ENCODE assay signal across 22 cellular contexts in genomic region chr7:131800008-131800407, GRCh38.
DNase-seq lines count a peak whose midpoint lies in the region; ATAC-seq and TF ChIP-seq lines count a peak whose summit lies in the region.
"Had no signal": no experiment of that assay in that cellular context is flagged by ENCODE, and none has a peak within 500 bp of the region (broad histone marks: within the 10 kb centered on the region; RNA-seq: fewer than 3 reads in every experiment).

No MANE protein-coding gene starts in this region.

- H3K79me2 ChIP-seq in GM23338 (replicated peaks; ENCODE audit: insufficient read depth) (no peaks in the 10 kb centered on the region), mammary epithelial cell (ENCODE audit: insufficient read depth, low read length) (no peaks in the 10 kb centered on the region)

- H3K9me3 ChIP-seq in endodermal cell (ENCODE audit: control insufficient read depth, low read length) (no peaks in the 10 kb centered on the region), mammary epithelial cell (replicated peaks; ENCODE audit: insufficient read depth, low read length) (no peaks in the 10 kb centered on the region)
- H3K9me3 ChIP-seq: A549 had no signal

- H3K27me3 ChIP-seq in GM23338 (ENCODE audit: insufficient read depth) (no peaks in the 10 kb centered on the region), endodermal cell (ENCODE audit: control insufficient read depth, insufficient read depth, low read length, poor library complexity, severe bottlenecking) (no peaks in the 10 kb centered on the region), mammary epithelial cell (ENCODE audit: insufficient read depth, low read length) (peaks cover 2% of the 10 kb centered on the region)

- DNase-seq in GM23338 (ENCODE audit: low spot score): no peak
- peak; percentile 73 for DNase-seq in NCI-H2171 treated with DMSO at 0.1 percent for 48 hours (lab: John Stamatoyannopoulos, UW)
- peak; percentile 54 for DNase-seq in endodermal cell
- no peak for DNase-seq in progenitor cell of endocrine pancreas (ENCODE audit: low spot score, unreplicated experiment)
- DNase-seq in HFFc6: no peak
- DNase-seq in mammary epithelial cell: no peak
- no peak for DNase-seq in left colon
- DNase-seq: 8988T; ACHN; AML-193; C1 segment of cervical spinal cord; Calu3; CD4-positive, alpha-beta memory T cell; COR-L47; DMS79; EL; GDM1; GM23248; H9 had no signal

- peak overlapping the region; percentile 36 for H3K9ac ChIP-seq in endodermal cell (ENCODE audit: extremely low read depth, low read length, poor library complexity, severe bottlenecking)
- H3K9ac ChIP-seq in mammary epithelial cell (ENCODE audit: insufficient read depth, low read length): no peak overlapping the region
- H3K9ac ChIP-seq: GM23248 had no signal

- ATAC-seq in GM23338 (peak; percentile 59), left colon (no peak)
- ATAC-seq: A549, GM12878, HCT116 had no signal

- H3K4me2 ChIP-seq in GM23338 (no peak overlapping the region), mammary epithelial cell (ENCODE audit: insufficient read depth, low read depth, low read length) (no peak overlapping the region)
- H3K4me2 ChIP-seq: A549 had no signal

- H3K4me3 ChIP-seq in GM23338: no peak overlapping the region
- H3K4me3 ChIP-seq in endodermal cell (ENCODE audit: low read length): peak overlapping the region; percentile 19
- H3K4me3 ChIP-seq in mammary epithelial cell (replicated peaks in 1 of 3; ENCODE audit: insufficient read depth in 1 of 3, low read depth in 2 of 3, low read length in 3 of 3): no peak overlapping the region
- H3K4me3 ChIP-seq: A549, GM12878, GM23248 had no signal

- no peaks in the 10 kb centered on the region for H3F3A ChIP-seq in GM23338 (replicated peaks; ENCODE audit: low read depth)

- TF ChIP-seq CTCF in GM23338 (conservative IDR thresholded peaks at IDR 0.05; ENCODE audit: low read depth in 2 of 2): no peak
- TF ChIP-seq CTCF in endodermal cell (conservative IDR thresholded peaks at IDR 0.05): no peak
- no peak for TF ChIP-seq CTCF in progenitor cell of endocrine pancreas (IDR thresholded peaks at IDR 0.05; ENCODE audit: unreplicated experiment)
- TF ChIP-seq CTCF in HFFc6 (IDR thresholded peaks at IDR 0.05): no peak
- TF ChIP-seq CTCF in mammary epithelial cell (conservative IDR thresholded peaks at IDR 0.05 in 1 of 2, IDR thresholded peaks at IDR 0.05 in 1 of 2; ENCODE audit: extremely low read depth in 1 of 2, insufficient read depth in 1 of 2, low read depth in 1 of 2, low read length in 2 of 2): no peak

- intact Hi-C loops in mammary epithelial cell (cut with micrococcal nuclease) (no loop called here), left colon (cut with DNase I, micrococcal nuclease) (no loop called here)

- dilution Hi-C loops in mammary epithelial cell (cut with HindIII; ENCODE audit: low sequenced_read_pairs): no loop called here

- H3K4me3 Mint-ChIP-seq in GM23338 (no peak overlapping the region), endodermal cell (peak overlapping the region; percentile 11), progenitor cell of endocrine pancreas (ENCODE audit: low read depth) (no peak overlapping the region), HFFc6 (no peak overlapping the region)
- H3K4me3 Mint-ChIP-seq: CD4-positive, alpha-beta memory T cell; H9 had no signal

- H3K36me3 Mint-ChIP-seq in GM23338 (ENCODE audit: low read depth) (no peaks in the 10 kb centered on the region), endodermal cell (ENCODE audit: low read depth) (no peaks in the 10 kb centered on the region), progenitor cell of endocrine pancreas (ENCODE audit: insufficient read depth) (no peaks in the 10 kb centered on the region), HFFc6 (ENCODE audit: low read depth) (no peaks in the 10 kb centered on the region)
- H3K36me3 Mint-ChIP-seq: CD4-positive, alpha-beta memory T cell had no signal

- in situ Hi-C loops in mammary epithelial cell (cut with MboI; ENCODE audit: low sequenced_read_pairs in 2 of 2): no loop called here

- H3K27ac ChIP-seq in GM23338 (ENCODE audit: low read depth) (no peak overlapping the region), endodermal cell (ENCODE audit: low read depth, low read length) (no peak overlapping the region), mammary epithelial cell (ENCODE audit: insufficient read depth, low read depth, low read length) (no peak overlapping the region)
- H3K27ac ChIP-seq: A549, GM23248 had no signal

- 87% methylated on average over 5 to 6 of the region's 6 CpGs for WGBS in endodermal cell (ENCODE audit: insufficient coverage in 1 of 2, insufficient read length in 1 of 2), 2 experiments
- WGBS in mammary epithelial cell (ENCODE audit: low coverage, missing lambda C conversion rate): 82% methylated on average over 6 of the region's 6 CpGs

- H3K4me1 Mint-ChIP-seq in GM23338 (peaks cover 12% of the 10 kb centered on the region), endodermal cell (peaks cover 29% of the 10 kb centered on the region), progenitor cell of endocrine pancreas (ENCODE audit: low read depth) (peaks cover 2% of the 10 kb centered on the region), HFFc6 (ENCODE audit: low read depth) (no peaks in the 10 kb centered on the region)
- H3K4me1 Mint-ChIP-seq: CD4-positive, alpha-beta memory T cell had no signal

- CTCF ChIA-PET in mammary epithelial cell (lab: Charles Lee; ENCODE audit: low non-redundant PET): no interaction called here

- peaks cover 8% of the 10 kb centered on the region; the same call in 1 of the 2 replicates for H3K9me2 ChIP-seq in GM23338 (ENCODE audit: insufficient read depth)

- H3K27ac Mint-ChIP-seq in GM23338 (no peak overlapping the region), endodermal cell (peak overlapping the region; percentile 82), progenitor cell of endocrine pancreas (peak overlapping the region; percentile 71), HFFc6 (no peak overlapping the region)
- H3K27ac Mint-ChIP-seq: CD4-positive, alpha-beta memory T cell; H9 had no signal

- BruUV-seq in mammary epithelial cell (replicated peaks; lab: Mats Ljungman, UMichigan): no TSS peak

- H4K20me1 ChIP-seq in GM23338 (replicated peaks; ENCODE audit: insufficient read depth) (no peaks in the 10 kb centered on the region), mammary epithelial cell (ENCODE audit: insufficient read depth, low read length) (no peaks in the 10 kb centered on the region)

- peaks cover 9% of the 10 kb centered on the region for H3K4me1 ChIP-seq in GM23338 (ENCODE audit: insufficient read depth)
- peaks cover 35% of the 10 kb centered on the region for H3K4me1 ChIP-seq in endodermal cell (ENCODE audit: control insufficient read depth, insufficient read depth, low read length)
- no peaks in the 10 kb centered on the region for H3K4me1 ChIP-seq in mammary epithelial cell (ENCODE audit: insufficient read depth, low read length)
- H3K4me1 ChIP-seq: A549 had no signal

- no peaks in the 10 kb centered on the region for H3K36me3 ChIP-seq in GM23338 (ENCODE audit: insufficient read depth)
- no peaks in the 10 kb centered on the region for H3K36me3 ChIP-seq in endodermal cell (ENCODE audit: control insufficient read depth, insufficient read depth, low read length)
- no peaks in the 10 kb centered on the region for H3K36me3 ChIP-seq in mammary epithelial cell (ENCODE audit: insufficient read depth, low read length)

- H2AFZ ChIP-seq in GM23338 (peak overlapping the region; percentile 81; the same call in 1 of the 2 replicates), mammary epithelial cell (ENCODE audit: low read depth, low read length) (no peak overlapping the region)
- H2AFZ ChIP-seq: GM23248 had no signal

- H3K27me3 Mint-ChIP-seq in GM23338 (ENCODE audit: insufficient read depth, low read depth, poor library complexity): no peaks in the 10 kb centered on the region
- H3K27me3 Mint-ChIP-seq in endodermal cell (ENCODE audit: insufficient read depth): peaks cover 4% of the 10 kb centered on the region
- H3K27me3 Mint-ChIP-seq in progenitor cell of endocrine pancreas: peaks cover 28% of the 10 kb centered on the region
- peaks cover 22% of the 10 kb centered on the region for H3K27me3 Mint-ChIP-seq in HFFc6 (ENCODE audit: insufficient read depth)

- H3K9me3 Mint-ChIP-seq in GM23338 (no peaks in the 10 kb centered on the region), endodermal cell (no peaks in the 10 kb centered on the region), progenitor cell of endocrine pancreas (ENCODE audit: low read depth) (no peaks in the 10 kb centered on the region), HFFc6 (no peaks in the 10 kb centered on the region)
- H3K9me3 Mint-ChIP-seq: H9 had no signal

TF ChIP-seq in GM23338, 12 proteins besides CTCF, POLR2A, EP300 and RAD21 (continues in another document):
- 0 out of 2 replicates have a peak, but pooled peaks have one; percentile 9 for TF ChIP-seq ZNF331 (CRISPR knock-in tag; IDR thresholded peaks at IDR 0.05; ENCODE audit: low read depth)

Comparison
In these comparisons a context has a peak if more than half of its experiments do, and no peak if none do; other contexts are left out.
1. DNase-seq: peak in NCI-H2171 treated with DMSO at 0.1 percent for 48 hours (single experiment) and endodermal cell (single experiment); none in GM23338 (single experiment), progenitor cell of endocrine pancreas (single experiment), HFFc6 (single experiment), mammary epithelial cell (single experiment) and left colon (0 of 2).
2. H3K27ac Mint-ChIP-seq: peak in endodermal cell (single experiment) and progenitor cell of endocrine pancreas (single experiment); none in GM23338 (single experiment) and HFFc6 (single experiment).